ENCODE assay signal across 20 cellular contexts in genomic region chr2:239093956-239094355, GRCh38.
"Had no signal": no experiment of that assay in that cellular context is flagged by ENCODE, and none has a peak within 500 bp of the region (broad histone marks: within the 10 kb centered on the region; RNA-seq: fewer than 3 reads in every experiment).

No MANE protein-coding gene starts in this region.

- H3K27ac ChIP-seq: esophagus squamous epithelium, gastrocnemius medialis, parathyroid adenoma, right lobe of liver, testis, upper lobe of left lung had no signal

- H3K4me1 ChIP-seq: gastrocnemius medialis, parathyroid adenoma, right lobe of liver, testis, upper lobe of left lung had no signal

- H3K4me3 ChIP-seq: esophagus squamous epithelium, gastrocnemius medialis, right lobe of liver, testis, upper lobe of left lung had no signal

- H3K27me3 ChIP-seq: esophagus squamous epithelium, gastrocnemius medialis, right lobe of liver, testis, upper lobe of left lung had no signal

- H3K9me3 ChIP-seq: esophagus squamous epithelium, gastrocnemius medialis, right lobe of liver, testis, upper lobe of left lung had no signal

- DNase-seq: activated B cell treated with CpG ODN at 0.5 μM for 24 hours; activated CD4-positive, alpha-beta memory T cell treated with anti-CD3 and anti-CD28 coated beads for 36 hours; activated CD4-positive, alpha-beta T cell treated with anti-CD3 and anti-CD28 coated beads for 4 hours; activated CD8-positive, alpha-beta memory T cell treated with anti-CD3 and anti-CD28 coated beads, Interleukin-2, amount 10 ng/mL, durations not matched to agents 7 days and 5 days; amniotic stem cell; effector memory CD8-positive, alpha-beta T cell; esophagus squamous epithelium; gastrocnemius medialis; left cardiac atrium; mesenchymal stem cell; naive thymus-derived CD4-positive, alpha-beta T cell; right lobe of liver; small intestine; stimulated activated CD4-positive, alpha-beta T cell treated with anti-CD3 and anti-CD28 coated beads, Interleukin-15, amount 100 ng/mL, for 24 hours; stimulated activated CD4-positive, alpha-beta T cell treated with anti-CD3 and anti-CD28 coated beads, Interleukin-2, amount 100 ng/mL, for 48 hours; stimulated activated naive CD8-positive, alpha-beta T cell treated with anti-CD3 and anti-CD28 coated beads, Interleukin-15, amount 100 ng/mL, for 72 hours; T-cell; testis had no signal

- ATAC-seq: activated CD8-positive, alpha-beta memory T cell treated with anti-CD3 and anti-CD28 coated beads, Interleukin-2, amount 10 ng/mL, durations not matched to agents 7 days and 5 days; effector memory CD8-positive, alpha-beta T cell; gastrocnemius medialis; left cardiac atrium; naive thymus-derived CD4-positive, alpha-beta T cell; right lobe of liver; stimulated activated naive CD8-positive, alpha-beta T cell treated with anti-CD3 and anti-CD28 coated beads, Interleukin-15, amount 100 ng/mL, for 72 hours; T-cell had no signal

- H3K36me3 ChIP-seq: right lobe of liver had no signal
